In genomic region chr12:22598141-22598762, GRCh38 we compare ENCODE assay signal across 1 cellular context.
TF ChIP-seq lines count a peak whose summit lies in the region.

No MANE protein-coding gene starts in this region.

TF ChIP-seq in HepG2, 621 proteins besides CTCF, POLR2A, EP300 and RAD21:
- TF ChIP-seq ZNF235 (CRISPR knock-in tag; IDR thresholded peaks at IDR 0.05; ENCODE audit: borderline replicate concordance) (no peak), ZHX2 (IDR thresholded peaks at IDR 0.05; ENCODE audit: low read depth) (no peak), ZHX2 (CRISPR knock-in tag; IDR thresholded peaks at IDR 0.05; ENCODE audit: borderline replicate concordance) (no peak), RAD51 (IDR thresholded peaks at IDR 0.05; ENCODE audit: borderline replicate concordance) (no peak), PCBP1 (IDR thresholded peaks at IDR 0.05; ENCODE audit: borderline replicate concordance, low read depth, low read length) (no peak), BRD4 (CRISPR knock-in tag; IDR thresholded peaks at IDR 0.05) (no peak), ZNF619 (CRISPR knock-in tag; IDR thresholded peaks at IDR 0.05) (no peak), CREM (IDR thresholded peaks at IDR 0.05) (no peak), CREM (CRISPR knock-in tag; IDR thresholded peaks at IDR 0.05) (no peak), ZMAT3 (CRISPR knock-in tag; conservative IDR thresholded peaks at IDR 0.05) (no peak), ZNF326 (CRISPR knock-in tag; IDR thresholded peaks at IDR 0.05; ENCODE audit: borderline replicate concordance) (no peak)
TF ChIP-seq in HepG2: peak in this region for 0.
